10 cellular contexts compared by ENCODE assay signal in the genomic region with DNA sequence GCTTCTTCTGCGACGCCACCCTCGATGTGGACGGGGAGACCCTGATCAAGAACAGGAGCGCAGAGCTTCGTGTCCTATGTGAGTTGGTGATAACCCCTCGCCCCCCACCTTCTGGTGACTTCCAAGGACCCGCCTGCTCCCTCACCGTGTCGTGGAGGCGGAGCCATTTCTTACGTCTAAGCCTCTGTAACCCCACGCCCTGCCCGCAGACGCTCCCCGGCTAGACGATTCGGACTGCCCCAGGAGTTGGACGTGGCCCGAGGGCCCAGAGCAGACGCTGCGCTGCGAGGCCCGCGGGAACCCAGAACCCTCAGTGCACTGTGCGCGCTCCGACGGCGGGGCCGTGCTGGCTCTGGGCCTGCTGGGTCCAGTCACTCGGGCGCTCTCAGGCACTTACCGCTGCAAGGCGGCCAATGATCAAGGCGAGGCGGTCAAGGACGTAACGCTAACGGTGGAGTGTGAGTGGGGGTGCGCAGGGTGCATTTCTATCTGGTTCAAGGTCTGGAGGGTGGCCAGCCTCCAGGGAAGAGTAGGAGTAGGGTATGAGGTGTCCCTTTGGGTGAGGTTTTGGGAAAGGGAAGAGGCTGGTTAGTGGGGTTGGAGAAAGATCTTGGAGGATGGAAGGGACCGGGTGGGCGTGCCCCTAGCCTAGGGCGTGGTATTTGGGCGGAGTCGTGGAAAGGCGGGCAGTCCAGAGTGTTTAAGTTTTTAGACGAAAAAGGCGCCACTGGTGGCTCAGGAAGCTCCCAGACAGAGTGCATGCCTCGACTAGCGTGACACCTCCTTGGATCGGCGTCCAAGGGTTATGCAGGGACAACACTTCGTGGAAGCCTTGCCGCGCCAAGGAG. TPM values are rescaled to one million over a fixed set of nuclear protein-coding genes. Genes with fewer than 3 reads are reported as not detected.
DNase-seq lines count a peak whose midpoint lies in the region; ATAC-seq and TF ChIP-seq lines count a peak whose summit lies in the region.
"Had no signal": no experiment of that assay in that cellular context is flagged by ENCODE, and none has a peak within 500 bp of the region (broad histone marks: within the 10 kb centered on the region; RNA-seq: fewer than 3 reads in every experiment).

No MANE protein-coding gene starts in this region.

- H4K20me1 ChIP-seq in smooth muscle cell (ENCODE audit: low read depth): no peaks in the 10 kb centered on the region

- peak overlapping the region; percentile 18; the same call in 1 of the 2 replicates for H3K4me3 ChIP-seq in WI38 (ENCODE audit: low read depth, low read length)
- H3K4me3 ChIP-seq in iPS-11a (ENCODE audit: low read depth, low read length): peak overlapping the region; percentile 28
- H3K4me3 ChIP-seq in smooth muscle cell: peak overlapping the region; percentile 41

- peaks cover 53% of the 10 kb centered on the region for H3K4me1 Mint-ChIP-seq in activated CD4-positive, alpha-beta T cell treated with anti-CD3 and anti-CD28 coated beads for 36 hours

- no peak overlapping the region for H3K27ac ChIP-seq in smooth muscle cell (ENCODE audit: low read depth)
- H3K27ac ChIP-seq: pancreas had no signal

- H3K27ac Mint-ChIP-seq in activated CD4-positive, alpha-beta T cell treated with anti-CD3 and anti-CD28 coated beads for 36 hours: no peak overlapping the region

- peak overlapping the region; percentile 66 for H3K4me3 Mint-ChIP-seq in activated CD4-positive, alpha-beta T cell treated with anti-CD3 and anti-CD28 coated beads for 36 hours

- peak overlapping the region; percentile 89 for H3K4me2 ChIP-seq in smooth muscle cell

- no peak overlapping the region for H2AFZ ChIP-seq in smooth muscle cell (ENCODE audit: low read depth)

- peaks cover 63% of the 10 kb centered on the region for H3K27me3 Mint-ChIP-seq in activated CD4-positive, alpha-beta T cell treated with anti-CD3 and anti-CD28 coated beads for 36 hours

- POLR2A ChIA-PET in activated CD4-positive, alpha-beta T cell treated with anti-CD3 and anti-CD28 coated beads for 36 hours (lab: Charles Lee): interaction anchor here (0.7 kb wide), 2 partner anchors 87 to 549 kb away, joined by 7 to 8 read pairs; a partner anchor contains a TSS

- H3K4me1 ChIP-seq in smooth muscle cell (ENCODE audit: low read depth): peaks cover 32% of the 10 kb centered on the region
- H3K4me1 ChIP-seq: BE2C had no signal

- intact Hi-C loops in activated CD4-positive, alpha-beta T cell treated with anti-CD3 and anti-CD28 coated beads for 36 hours (cut with DNase I, micrococcal nuclease): loop anchor here (1.0 to 10.0 kb wide), 3 partner anchors 40 to 224 kb away; a partner anchor contains a TSS

- WGBS in smooth muscle cell (ENCODE audit: low lambda C conversion rate): 28% methylated on average over 53 of the region's 56 CpGs

- no peaks in the 10 kb centered on the region for H3K9me3 ChIP-seq in smooth muscle cell (replicated peaks; ENCODE audit: low read depth)
- H3K9me3 ChIP-seq: BE2C, pancreas had no signal

- peaks cover 95% of the 10 kb centered on the region for H3K27me3 ChIP-seq in smooth muscle cell (ENCODE audit: low read depth)

- ATAC-seq in activated CD4-positive, alpha-beta T cell treated with anti-CD3 and anti-CD28 coated beads for 36 hours: no peak
- no peak for ATAC-seq in GM18519 (IDR thresholded peaks at IDR 0.05; ENCODE audit: low FRiP score, unreplicated experiment)

- CTCF ChIA-PET in activated CD4-positive, alpha-beta T cell treated with anti-CD3 and anti-CD28 coated beads for 36 hours (lab: Charles Lee): interaction anchor here (0.6 to 2.1 kb wide), 3 partner anchors 11 to 96 kb away, joined by 3 to 7 read pairs (median 3); no protein-coding TSS in a partner anchor

- no peaks in the 10 kb centered on the region for H3K79me2 ChIP-seq in smooth muscle cell (ENCODE audit: low read depth)

- no peak overlapping the region for H3K9ac ChIP-seq in smooth muscle cell (ENCODE audit: low read depth)

- no peaks in the 10 kb centered on the region for H3K36me3 Mint-ChIP-seq in activated CD4-positive, alpha-beta T cell treated with anti-CD3 and anti-CD28 coated beads for 36 hours (ENCODE audit: low read depth)

- H3K36me3 ChIP-seq in smooth muscle cell (ENCODE audit: low read depth): no peaks in the 10 kb centered on the region
- H3K36me3 ChIP-seq: BE2C, pancreas had no signal

- H3F3A ChIP-seq in smooth muscle cell (ENCODE audit: low read depth): no peaks in the 10 kb centered on the region

- DNase-seq in activated CD4-positive, alpha-beta T cell treated with anti-CD3 and anti-CD28 coated beads for 36 hours: peak; percentile 33
- DNase-seq in activated CD4-positive, alpha-beta T cell treated with anti-CD3 and anti-CD28 coated beads, Interleukin-2, amount 50 U/mL, for 48 hours: no peak
- DNase-seq in smooth muscle cell (lab: John Stamatoyannopoulos, UW; ENCODE audit: unreplicated experiment) (no peak), DMS 273 (lab: John Stamatoyannopoulos, UW; ENCODE audit: unreplicated experiment) (no peak), mucosa of gallbladder (ENCODE audit: low spot score) (no peak)

- H3K9me3 Mint-ChIP-seq in activated CD4-positive, alpha-beta T cell treated with anti-CD3 and anti-CD28 coated beads for 36 hours (ENCODE audit: low read depth): no peaks in the 10 kb centered on the region

- TF ChIP-seq CTCF in WI38 (IDR thresholded peaks at IDR 0.05; ENCODE audit: low read depth, low read length): no peak
- TF ChIP-seq CTCF in smooth muscle cell (IDR thresholded peaks at IDR 0.05; ENCODE audit: borderline replicate concordance, insufficient read depth, poor library complexity, severe bottlenecking): no peak

RNA-seq across cellular contexts. Expression of a gene that starts 3.3 kb away (rescaled TPM):
- 1 to 10 TPM; 1.9 TPM for total RNA-seq in activated CD4-positive, alpha-beta T cell treated with anti-CD3 and anti-CD28 coated beads for 36 hours
- total RNA-seq in smooth muscle cell (1.9 and 4.0 TPM in 2 replicates), mucosa of gallbladder (0.49 TPM)
- polyA plus RNA-seq in smooth muscle cell: 4.4 and 6.4 TPM in 2 replicates

RNA-seq across cellular contexts. Expression of a gene that starts 6.3 kb away (rescaled TPM):
- total RNA-seq in activated CD4-positive, alpha-beta T cell treated with anti-CD3 and anti-CD28 coated beads for 36 hours: under 1 TPM; 0.23 to 0.46 TPM
- total RNA-seq in smooth muscle cell (0.90 and 1.9 TPM in 2 replicates), mucosa of gallbladder (0.72 TPM)
- 2.2 and 3.4 TPM in 2 replicates for polyA plus RNA-seq in smooth muscle cell

RNA-seq across cellular contexts. Expression of a gene that starts 16.6 kb away (rescaled TPM):
- 1 to 10 TPM; 3.3 to 3.5 TPM for total RNA-seq in activated CD4-positive, alpha-beta T cell treated with anti-CD3 and anti-CD28 coated beads for 36 hours
- 2.9 TPM in 1 of 2 replicates, not detected in the other for total RNA-seq in smooth muscle cell
- 4.8 and 6.1 TPM in 2 replicates for polyA plus RNA-seq in smooth muscle cell
- 7.3 TPM for total RNA-seq in mucosa of gallbladder

RNA-seq across cellular contexts. Expression of a gene that starts 22.1 kb away (rescaled TPM):
- 10 to 100 TPM; 27.9 to 30.9 TPM for total RNA-seq in activated CD4-positive, alpha-beta T cell treated with anti-CD3 and anti-CD28 coated beads for 36 hours
- total RNA-seq in smooth muscle cell (4.6 and 10.4 TPM in 2 replicates), mucosa of gallbladder (8.5 TPM)
- polyA plus RNA-seq in smooth muscle cell: 9.2 and 9.7 TPM in 2 replicates

RNA-seq across cellular contexts. Expression of a gene that starts 22.8 kb away (rescaled TPM):
- total RNA-seq in activated CD4-positive, alpha-beta T cell treated with anti-CD3 and anti-CD28 coated beads for 36 hours: 10 to 100 TPM; 11.7 to 13.3 TPM
- 7.6 and 15.3 TPM in 2 replicates for total RNA-seq in smooth muscle cell
- 39.1 and 46.0 TPM in 2 replicates for polyA plus RNA-seq in smooth muscle cell
- total RNA-seq in mucosa of gallbladder: 21.8 TPM
